In the genomic region with DNA sequence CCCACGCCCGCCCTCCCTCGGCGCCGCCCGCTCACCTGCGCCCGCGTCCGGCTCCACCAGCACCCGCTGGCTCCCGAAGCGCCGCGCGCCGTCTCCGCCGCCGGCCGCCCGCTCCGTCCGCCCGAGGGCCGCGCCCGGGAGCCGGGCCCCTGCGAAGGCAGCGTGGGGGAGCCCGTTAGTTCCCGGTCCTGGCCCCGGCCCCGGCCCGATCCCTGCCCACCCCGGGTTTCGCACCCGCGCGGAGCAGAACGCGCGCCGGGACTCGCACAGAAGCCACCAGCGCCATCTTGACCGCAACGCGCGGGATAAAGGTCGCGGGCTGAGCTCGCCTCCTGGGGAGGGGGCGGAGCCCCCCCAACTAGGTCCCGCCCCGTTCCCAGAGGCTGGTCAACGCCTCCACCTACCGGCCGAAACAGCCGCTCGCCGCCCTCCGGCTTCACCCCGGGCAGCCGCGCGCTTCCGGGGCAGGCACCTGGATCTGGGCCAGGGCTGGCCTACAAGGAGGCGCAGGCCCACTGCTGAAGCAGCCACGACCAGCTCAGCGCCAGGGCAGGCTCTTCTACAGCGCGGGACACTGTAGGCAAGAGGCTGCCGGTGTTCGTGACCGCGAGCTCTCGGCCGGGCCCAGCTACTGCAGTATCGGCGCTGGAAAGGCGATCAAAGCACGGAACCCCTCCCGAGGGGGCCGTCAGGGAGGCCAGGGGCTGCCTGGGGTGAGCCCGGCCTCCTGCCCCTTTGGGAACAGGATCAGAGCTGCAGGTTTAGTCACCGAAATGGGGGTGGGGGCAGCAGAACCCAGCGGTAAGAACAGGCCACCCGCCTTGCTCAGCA, we compare ENCODE assay signal across 8 cellular contexts. TPM values are rescaled to one million over a fixed set of nuclear protein-coding genes. Genes with fewer than 3 reads are reported as not detected.
DNase-seq lines count a peak whose midpoint lies in the region; ATAC-seq and TF ChIP-seq lines count a peak whose summit lies in the region.

A gene with protein sequence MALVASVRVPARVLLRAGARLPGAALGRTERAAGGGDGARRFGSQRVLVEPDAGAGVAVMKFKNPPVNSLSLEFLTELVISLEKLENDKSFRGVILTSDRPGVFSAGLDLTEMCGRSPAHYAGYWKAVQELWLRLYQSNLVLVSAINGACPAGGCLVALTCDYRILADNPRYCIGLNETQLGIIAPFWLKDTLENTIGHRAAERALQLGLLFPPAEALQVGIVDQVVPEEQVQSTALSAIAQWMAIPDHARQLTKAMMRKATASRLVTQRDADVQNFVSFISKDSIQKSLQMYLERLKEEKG (minus strand): TSS at position 307 of the 831 bp plus-strand sequence. CDS start 21 bp downstream, at position 286.

- H3K9me3 Mint-ChIP-seq in CD4-positive, alpha-beta T cell: no peaks in the 10 kb centered on the region

- peak; percentile 54 to 78 (median 71) for DNase-seq in CD4-positive, alpha-beta T cell
- peak; percentile 83 for DNase-seq in NCI-H82 treated with DMSO at 0.1 percent for 48 hours (lab: John Stamatoyannopoulos, UW; ENCODE audit: unreplicated experiment)
- DNase-seq in activated CD8-positive, alpha-beta memory T cell treated with anti-CD3 and anti-CD28 coated beads for 1 hour (ENCODE audit: extremely low read depth in 1 of 2, low read depth in 1 of 2): peak; percentile 35 to 58
- peak; percentile 60 for DNase-seq in effector CD8-positive, alpha-beta T cell (lab: John Stamatoyannopoulos, UW)
- DNase-seq in lung microvascular endothelial cell (ENCODE audit: low read depth in 2 of 2): peak; percentile 90 to 94
- DNase-seq in stimulated activated CD4-positive, alpha-beta T cell treated with anti-CD3 and anti-CD28 coated beads, TNF-alpha, amount 100 ng/mL, for 48 hours (ENCODE audit: low read depth in 3 of 3): peak; percentile 74 to 82 (median 79)

- peak; percentile 68 for ATAC-seq in CD4-positive, alpha-beta T cell (ENCODE audit: poor library complexity)
- ATAC-seq in GM19372 (IDR thresholded peaks at IDR 0.05; ENCODE audit: low read depth, unreplicated experiment) (peak; percentile 94), HG03558 (IDR thresholded peaks at IDR 0.05; ENCODE audit: extremely low read depth, unreplicated experiment) (peak; percentile 71)

- CTCF ChIA-PET in CD4-positive, alpha-beta T cell (lab: Charles Lee): interaction anchor here (1.0 to 1.8 kb wide), 3 partner anchors 11 to 57 kb away, joined by 4 to 8 read pairs (median 5); a partner anchor contains a TSS

- POLR2A ChIA-PET in CD4-positive, alpha-beta T cell (lab: Charles Lee): interaction anchor here (0.8 to 3.0 kb wide), 15 partner anchors 12 to 631 kb away, joined by 3 to 18 read pairs (median 5); a partner anchor contains a TSS

- H3K36me3 Mint-ChIP-seq in CD4-positive, alpha-beta T cell (ENCODE audit: low read depth): peaks cover 48% of the 10 kb centered on the region

- H3K27me3 ChIP-seq in CD4-positive, alpha-beta T cell (ENCODE audit: control insufficient read depth, insufficient read depth, low read length): no peaks in the 10 kb centered on the region

- peak within 1 kb of the TSS; percentile 53 for H3K27ac ChIP-seq in CD4-positive, alpha-beta T cell (ENCODE audit: low read depth, low read length)

- TF ChIP-seq CTCF in CD4-positive, alpha-beta T cell (IDR thresholded peaks at IDR 0.05): peak; percentile 44

- H3K9me3 ChIP-seq in CD4-positive, alpha-beta T cell (ENCODE audit: control insufficient read depth, low read length): no peaks in the 10 kb centered on the region

- H3K4me3 Mint-ChIP-seq in CD4-positive, alpha-beta T cell: peak within 1 kb of the TSS; percentile 92

- H3K27me3 Mint-ChIP-seq in CD4-positive, alpha-beta T cell: no peaks in the 10 kb centered on the region

- intact Hi-C loops in CD4-positive, alpha-beta T cell (cut with DNase I, micrococcal nuclease): loop anchor here (2.0 to 10.0 kb wide), 5 partner anchors 17 to 227 kb away; a partner anchor contains a TSS

- peaks cover 11% of the 10 kb centered on the region for H3K4me1 Mint-ChIP-seq in CD4-positive, alpha-beta T cell (ENCODE audit: low read depth)

- peak within 1 kb of the TSS; percentile 93 for H3K27ac Mint-ChIP-seq in CD4-positive, alpha-beta T cell

RNA-seq across cellular contexts. Expression of the gene that starts here (rescaled TPM):
- 10 to 100 TPM; 10.1 to 12.5 TPM for total RNA-seq in CD4-positive, alpha-beta T cell
- total RNA-seq in lung microvascular endothelial cell: 23.5 and 29.6 TPM in 2 replicates

Comparison
In these comparisons a context has a peak if more than half of its experiments do, and no peak if none do; other contexts are left out.
1. Peak in every context shown above with its lines: DNase-seq, ATAC-seq and H3K27ac ChIP-seq.